Comparison of ENCODE assay signal across 8 cellular contexts in the genomic region with DNA sequence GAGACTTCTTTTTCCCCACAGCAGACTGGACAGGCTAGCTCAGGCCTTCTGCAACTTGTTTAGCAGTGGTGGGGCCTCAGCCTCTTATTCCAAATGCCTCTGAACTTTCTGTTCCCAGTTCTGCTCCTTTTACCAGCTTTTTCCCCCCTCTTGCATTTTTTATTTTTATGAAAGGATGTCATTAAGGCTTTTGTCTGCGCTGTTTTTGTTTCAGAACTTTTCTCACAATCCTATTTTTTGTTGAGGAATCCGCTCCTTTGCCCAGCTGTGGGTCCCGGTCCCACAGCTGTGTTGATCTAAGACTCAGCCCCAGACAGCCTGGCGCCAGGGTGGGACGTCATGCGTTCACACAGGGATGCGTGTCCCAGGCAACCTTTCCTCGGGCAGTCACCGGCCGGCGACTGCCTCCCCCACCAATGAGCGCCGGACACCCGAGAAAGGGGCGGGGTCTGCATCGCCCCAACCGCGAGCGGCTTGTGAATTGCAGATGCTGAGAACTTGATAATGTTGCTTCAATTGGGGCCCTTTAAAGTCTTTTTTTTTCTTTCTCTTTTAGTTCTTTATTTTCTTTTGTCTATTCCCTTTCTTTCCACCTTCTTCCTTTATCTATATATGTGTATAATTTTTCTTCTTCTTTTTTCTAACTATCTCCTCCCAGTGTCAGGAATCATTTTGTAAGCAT. TPM values are rescaled to one million over a fixed set of nuclear protein-coding genes. Genes with fewer than 3 reads are reported as not detected.
A peak's percentile ranks its signal among the peaks of the same experiment; 100 is the strongest.
DNase-seq lines count a peak whose midpoint lies in the region; ATAC-seq and TF ChIP-seq lines count a peak whose summit lies in the region.

No MANE protein-coding gene starts in this region.

- CTCF ChIA-PET in CD8-positive, alpha-beta T cell (lab: Charles Lee): interaction anchor here (0.9 to 1.1 kb wide), 3 partner anchors 72 to 75 kb away, joined by 3 to 4 read pairs (median 4); no protein-coding TSS in a partner anchor

- in situ Hi-C loops in astrocyte of the spinal cord (cut with HindIII; ENCODE audit: low sequenced_read_pairs): no loop called here

- peaks cover 31% of the 10 kb centered on the region for H3K4me1 ChIP-seq in CD8-positive, alpha-beta T cell (ENCODE audit: insufficient read depth, low read length)
- peaks cover 7% of the 10 kb centered on the region for H3K4me1 ChIP-seq in right cardiac atrium (ENCODE audit: control insufficient read depth, insufficient read depth, low read length)

- no peaks in the 10 kb centered on the region for H3K36me3 ChIP-seq in CD8-positive, alpha-beta T cell (ENCODE audit: insufficient read depth, low read length)

- no peak for TF ChIP-seq CTCF in CD8-positive, alpha-beta T cell (IDR thresholded peaks at IDR 0.05)
- TF ChIP-seq CTCF in astrocyte of the spinal cord (IDR thresholded peaks at IDR 0.05; ENCODE audit: low read depth, low read length): no peak

- H3K27ac Mint-ChIP-seq in CD8-positive, alpha-beta T cell: peak overlapping the region; percentile 58

- H3K4me1 Mint-ChIP-seq in CD8-positive, alpha-beta T cell (ENCODE audit: low read depth): peaks cover 41% of the 10 kb centered on the region

- no peaks in the 10 kb centered on the region for H3K9me3 Mint-ChIP-seq in CD8-positive, alpha-beta T cell

- no peak for ATAC-seq in CD8-positive, alpha-beta T cell
- ATAC-seq in right cardiac atrium (peak; percentile 87 to 90), GM18868 (IDR thresholded peaks at IDR 0.05; ENCODE audit: unreplicated experiment) (no peak), HG03175 (IDR thresholded peaks at IDR 0.05; ENCODE audit: unreplicated experiment) (no peak)

- DNase-seq in CD8-positive, alpha-beta T cell: peak in 3 of 7 experiments; percentile 22 to 48 (median 44)
- DNase-seq in HK-2 (ENCODE audit: unreplicated experiment) (peak; percentile 95), NCI-H82 treated with DMSO at 0.1 percent for 48 hours (lab: John Stamatoyannopoulos, UW; ENCODE audit: unreplicated experiment) (peak; percentile 86), astrocyte of the spinal cord (ENCODE audit: low read depth, low spot score) (peak; percentile 100), right cardiac atrium (peak; percentile 99 to 100 (median 99)), posterior vena cava (ENCODE audit: low spot score) (peak; percentile 99)

- peaks cover 18% of the 10 kb centered on the region for H3K36me3 Mint-ChIP-seq in CD8-positive, alpha-beta T cell

- H3K27ac ChIP-seq in CD8-positive, alpha-beta T cell (ENCODE audit: low read depth, low read length): no peak overlapping the region
- H3K27ac ChIP-seq in right cardiac atrium (ENCODE audit: low read length): peak overlapping the region; percentile 99

- H3K27me3 ChIP-seq in CD8-positive, alpha-beta T cell (ENCODE audit: insufficient read depth, low read length): no peaks in the 10 kb centered on the region
- no peaks in the 10 kb centered on the region for H3K27me3 ChIP-seq in right cardiac atrium (ENCODE audit: control insufficient read depth, insufficient read depth)

- intact Hi-C loops in CD8-positive, alpha-beta T cell (cut with DNase I, micrococcal nuclease): no loop called here
- intact Hi-C loops in right cardiac atrium (cut with DNase I): no loop called here
- intact Hi-C loops in posterior vena cava (cut with DNase I): no loop called here

- 4% methylated on average over 19 of the region's 19 CpGs for WGBS in right cardiac atrium

- H3K9me3 ChIP-seq in CD8-positive, alpha-beta T cell (ENCODE audit: low read length): no peaks in the 10 kb centered on the region
- no peaks in the 10 kb centered on the region for H3K9me3 ChIP-seq in right cardiac atrium (ENCODE audit: control insufficient read depth, low read length)

- POLR2A ChIA-PET in CD8-positive, alpha-beta T cell (lab: Charles Lee): interaction anchor here (0.9 kb wide), 1 partner anchor 17 kb away, joined by 3 read pairs; no protein-coding TSS in a partner anchor

- peak overlapping the region; percentile 22 for H3K4me3 Mint-ChIP-seq in CD8-positive, alpha-beta T cell

- no peak overlapping the region for H3K4me3 ChIP-seq in CD8-positive, alpha-beta T cell (ENCODE audit: low read depth, low read length)
- H3K4me3 ChIP-seq in astrocyte of the spinal cord (ENCODE audit: low read depth, low read length) (peak overlapping the region; percentile 5), right cardiac atrium (ENCODE audit: low read length) (peak overlapping the region; percentile 46)

- H3K27me3 Mint-ChIP-seq in CD8-positive, alpha-beta T cell (ENCODE audit: low read depth): no peaks in the 10 kb centered on the region

RNA-seq across cellular contexts. Expression of a gene that starts 3.0 kb away (rescaled TPM):
- 10 to 100 TPM; 44.2 to 48.1 TPM for total RNA-seq in CD8-positive, alpha-beta T cell
- total RNA-seq in right cardiac atrium (100 to 1,000 TPM; 162 to 225 (median 179) TPM), posterior vena cava (100 to 1,000 TPM; 190 to 243 TPM)
- polyA plus RNA-seq in right cardiac atrium: 208 TPM

RNA-seq across cellular contexts. Expression of a gene that starts 31.2 kb away (rescaled TPM):
- total RNA-seq in CD8-positive, alpha-beta T cell: under 1 TPM; 0.19 to 0.38 TPM
- total RNA-seq in right cardiac atrium (under 1 TPM in 3 of 4 donors, not detected in 1; 0.06 to 0.82 (median 0.40) TPM), posterior vena cava (under 1 TPM; 0.24 to 0.46 TPM)
- polyA plus RNA-seq in right cardiac atrium: 0.05 TPM

Comparison
In these comparisons a context has a peak if more than half of its experiments do, and no peak if none do; other contexts are left out.
1. ATAC-seq: peak in right cardiac atrium (2 of 2); none in CD8-positive, alpha-beta T cell (single experiment), GM18868 (single experiment) and HG03175 (single experiment).